Comparison of ENCODE assay signal across 24 cellular contexts in the genomic region with DNA sequence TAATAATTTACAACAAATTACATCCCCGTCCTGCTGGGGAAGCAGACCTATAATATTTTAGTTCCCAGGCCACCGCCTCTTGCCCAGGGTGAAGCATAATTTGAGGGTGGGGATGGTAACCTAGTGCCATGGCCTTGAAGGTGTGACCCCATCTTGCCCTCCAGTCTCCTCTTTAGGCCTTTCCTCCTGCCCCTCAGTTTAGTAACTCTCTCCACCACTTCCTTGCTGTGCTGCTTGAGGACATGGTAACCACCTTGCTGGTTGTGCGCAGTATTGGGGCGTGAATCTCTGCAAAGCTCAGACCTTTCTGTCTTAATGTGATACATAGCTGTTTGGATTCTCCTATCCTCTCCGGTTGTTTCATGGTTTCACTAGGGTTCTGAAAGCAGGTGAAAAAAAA. TPM values are rescaled to one million over a fixed set of nuclear protein-coding genes. Genes with fewer than 3 reads are reported as not detected.
A peak's percentile ranks its signal among the peaks of the same experiment; 100 is the strongest.
DNase-seq lines count a peak whose midpoint lies in the region; ATAC-seq and TF ChIP-seq lines count a peak whose summit lies in the region.
"Had no signal": no experiment of that assay in that cellular context is flagged by ENCODE, and none has a peak within 500 bp of the region (broad histone marks: within the 10 kb centered on the region; RNA-seq: fewer than 3 reads in every experiment).

No MANE protein-coding gene starts in this region.

- H3K36me3 ChIP-seq in SK-N-MC (ENCODE audit: insufficient read depth, low read length) (no peaks in the 10 kb centered on the region), trophoblast cell (ENCODE audit: control insufficient read depth in 1 of 2, insufficient read depth in 2 of 2, low read length in 2 of 2) (no peaks in the 10 kb centered on the region), thyroid gland (no peaks in the 10 kb centered on the region)
- H3K36me3 ChIP-seq: adrenal gland, right lobe of liver, upper lobe of left lung had no signal

- H3K36me3 Mint-ChIP-seq in HFFc6 (ENCODE audit: low read depth) (peaks cover 8% of the 10 kb centered on the region; the same call in 1 of the 2 replicates), T-cell (peaks cover 25% of the 10 kb centered on the region)

- no peak overlapping the region for H4K12ac ChIP-seq in trophoblast cell (ENCODE audit: low read depth, low read length)

- CTCF ChIA-PET in T-cell (lab: Charles Lee) = no interaction called here

- H3K27me3 Mint-ChIP-seq in HFFc6 (ENCODE audit: insufficient read depth) = no peaks in the 10 kb centered on the region
- H3K27me3 Mint-ChIP-seq in T-cell = no peaks in the 10 kb centered on the region
- H3K27me3 Mint-ChIP-seq: brain had no signal

- no peak for TF ChIP-seq CTCF in HFFc6 (IDR thresholded peaks at IDR 0.05)
- TF ChIP-seq CTCF in epithelial cell of esophagus (IDR thresholded peaks at IDR 0.05; ENCODE audit: insufficient read depth, low read depth, low read length, missing control alignments) = no peak
- TF ChIP-seq CTCF in thyroid gland (IDR thresholded peaks at IDR 0.05) = no peak

- H3K27ac ChIP-seq in SK-N-MC (0 out of 2 replicates have a peak overlapping the region, but pooled peaks have one; percentile 23), trophoblast cell (ENCODE audit: low read depth, low read length) (no peak overlapping the region), thyroid gland (no peak overlapping the region), right cardiac atrium (ENCODE audit: low read length) (no peak overlapping the region)
- H3K27ac ChIP-seq: adrenal gland, hepatocyte, right lobe of liver, upper lobe of left lung had no signal

- no peak overlapping the region for H2BK120ac ChIP-seq in trophoblast cell (ENCODE audit: insufficient read depth, low read length, poor library complexity)

- H2AK5ac ChIP-seq in trophoblast cell (ENCODE audit: low read length) = peak overlapping the region; percentile 35

- H3K27me3 ChIP-seq in trophoblast cell (ENCODE audit: insufficient read depth, low read length) (no peaks in the 10 kb centered on the region), thyroid gland (no peaks in the 10 kb centered on the region), right cardiac atrium (ENCODE audit: control insufficient read depth, insufficient read depth) (no peaks in the 10 kb centered on the region)
- H3K27me3 ChIP-seq: adrenal gland, hepatocyte, right lobe of liver, upper lobe of left lung had no signal

- peak overlapping the region; percentile 54 for H3K23ac ChIP-seq in trophoblast cell (ENCODE audit: low read length)

- H3K4ac ChIP-seq in trophoblast cell (ENCODE audit: low read depth, low read length) = peak overlapping the region; percentile 84

- no CpG with 5 or more reads among the region's 5 CpGs for WGBS in trophoblast cell (ENCODE audit: extremely low coverage, insufficient coverage, insufficient read length)
- 96 to 97% methylated on average over 5 of the region's 5 CpGs for WGBS in thyroid gland, 2 donors
- WGBS in right cardiac atrium = 97% methylated on average over 5 of the region's 5 CpGs

- H3K4me2 ChIP-seq in trophoblast cell (ENCODE audit: low read length) = no peak overlapping the region

- intact Hi-C loops in thyroid gland (cut with DNase I) = no loop called here
- intact Hi-C loops in right cardiac atrium (cut with DNase I) = no loop called here

- TF ChIP-seq POLR2A in thyroid gland (IDR thresholded peaks at IDR 0.05) = no peak

- H2BK5ac ChIP-seq in trophoblast cell (ENCODE audit: low read depth, low read length, poor library complexity) = no peak overlapping the region

- peak overlapping the region; percentile 86; the same call in 1 of the 2 replicates for H3K27ac Mint-ChIP-seq in HFFc6
- no peak overlapping the region for H3K27ac Mint-ChIP-seq in T-cell

- peak overlapping the region; percentile 67 for H3K18ac ChIP-seq in trophoblast cell (ENCODE audit: low read length)

- H3K4me3 ChIP-seq in SK-N-MC (peak overlapping the region; percentile 57; the same call in 1 of the 2 replicates), epithelial cell of esophagus (ENCODE audit: low read length) (peak overlapping the region; percentile 32), trophoblast cell (ENCODE audit: low read depth, low read length) (no peak overlapping the region), thyroid gland (replicated peaks in 1 of 3) (no peak overlapping the region), right cardiac atrium (ENCODE audit: low read length) (no peak overlapping the region)
- H3K4me3 ChIP-seq: adrenal gland, GM12878, hepatocyte, right lobe of liver, upper lobe of left lung had no signal

- POLR2A ChIA-PET in T-cell (lab: Charles Lee) = interaction anchor here in 1 of 2 donors (0.5 kb wide), 1 partner anchor 45 kb away, joined by 4 read pairs; no protein-coding TSS in a partner anchor

- H3K9ac ChIP-seq in SK-N-MC (ENCODE audit: insufficient read length) = no peak overlapping the region
- peak overlapping the region; percentile 41 for H3K9ac ChIP-seq in trophoblast cell (ENCODE audit: low read length)

- H3K79me1 ChIP-seq in trophoblast cell (ENCODE audit: low read length) = peaks cover 6% of the 10 kb centered on the region

- DNase-seq in HFFc6 (no peak), SK-N-MC (ENCODE audit: low read depth, low spot score) (no peak), epithelial cell of esophagus (ENCODE audit: low read depth) (no peak), trophoblast cell (no peak), thyroid gland (no peak), T-cell (no peak), NCI-H748 (lab: John Stamatoyannopoulos, UW; ENCODE audit: unreplicated experiment) (no peak), right cardiac atrium (no peak)
- DNase-seq: activated CD4-positive, alpha-beta T cell treated with anti-CD3 and anti-CD28 coated beads, Interleukin-2, amount 50 U/mL, for 4 hours; activated T-cell treated with anti-CD3 and anti-CD28 coated beads, Interleukin-2, amount 50 U/mL, for 72 hours; cerebellar nuclear complex; left cardiac atrium; NCI-H1436 treated with DMSO at 0.1 percent for 48 hours; NCI-H2081 treated with DMSO at 0.1 percent for 48 hours; NCI-H2227 treated with DMSO at 0.1 percent for 48 hours; NCI-H526 treated with DMSO at 0.1 percent for 48 hours; posterior cingulate gyrus; right lobe of liver; stimulated activated CD8-positive, alpha-beta memory T cell treated with anti-CD3 and anti-CD28 coated beads, Interleukin-4, amount 100 ng/mL, for 48 hours; upper lobe of left lung had no signal

- H4K91ac ChIP-seq in trophoblast cell (ENCODE audit: low read depth, low read length) = peak overlapping the region; percentile 76

- H3K4me3 Mint-ChIP-seq in HFFc6 (peak overlapping the region; percentile 84), T-cell (no peak overlapping the region)
- H3K4me3 Mint-ChIP-seq: brain had no signal

- H3K4me1 Mint-ChIP-seq in HFFc6 (ENCODE audit: low read depth) = peaks cover 86% of the 10 kb centered on the region
- peaks cover 70 to 78% (median 78%) of the 10 kb centered on the region in 3 donors for H3K4me1 Mint-ChIP-seq in T-cell

- no peak for ATAC-seq in T-cell (replicated peaks in 1 of 4)
- no peak for ATAC-seq in right cardiac atrium
- ATAC-seq: activated T-cell treated with anti-CD3 and anti-CD28 coated beads, Interleukin-2, amount 50 U/mL, for 72 hours; GM12878; left cardiac atrium; right lobe of liver had no signal

- no peak overlapping the region for H3K14ac ChIP-seq in trophoblast cell (ENCODE audit: low read length)

- H2BK12ac ChIP-seq in trophoblast cell (ENCODE audit: low read length) = peak overlapping the region; percentile 54

- H3K79me2 ChIP-seq in trophoblast cell (ENCODE audit: control insufficient read depth, insufficient read depth, low read length, poor library complexity) = peaks cover 11% of the 10 kb centered on the region

- H4K8ac ChIP-seq in trophoblast cell (ENCODE audit: low read depth, low read length) = peak overlapping the region; percentile 29

- no peak overlapping the region for H2AFZ ChIP-seq in trophoblast cell (ENCODE audit: insufficient read depth, low read length, poor library complexity)
- H2AFZ ChIP-seq: hepatocyte had no signal

- no peaks in the 10 kb centered on the region for H3K9me3 Mint-ChIP-seq in HFFc6
- no peaks in the 10 kb centered on the region for H3K9me3 Mint-ChIP-seq in T-cell

- H3K4me1 ChIP-seq in trophoblast cell (ENCODE audit: control insufficient read depth in 1 of 2, insufficient read depth in 2 of 2, low read length in 2 of 2) (peaks cover 8 to 17% of the 10 kb centered on the region in 2 experiments), thyroid gland (peaks cover 28 to 30% of the 10 kb centered on the region in 2 donors), right cardiac atrium (ENCODE audit: control insufficient read depth, insufficient read depth, low read length) (peaks cover 20% of the 10 kb centered on the region)
- H3K4me1 ChIP-seq: right lobe of liver had no signal

- H3K9me3 ChIP-seq in SK-N-MC (ENCODE audit: low read depth, low read length) = no peaks in the 10 kb centered on the region
- H3K9me3 ChIP-seq in trophoblast cell (ENCODE audit: insufficient read depth, low read depth, low read length) = no peaks in the 10 kb centered on the region
- no peaks in the 10 kb centered on the region for H3K9me3 ChIP-seq in thyroid gland
- no peaks in the 10 kb centered on the region for H3K9me3 ChIP-seq in right cardiac atrium (ENCODE audit: control insufficient read depth, low read length)
- H3K9me3 ChIP-seq: adrenal gland, right lobe of liver, upper lobe of left lung had no signal

RNA-seq across cellular contexts. Expression of a gene that starts 16.6 kb away (rescaled TPM):
- total RNA-seq in HFFc6 (2021; fragmentation: NEBNext Ultra II Directional; extraction: Animal tissue kit (Norgen Biotek cat#: 25700)) = 10 to 100 TPM; 37.2 to 46.6 (median 40.9) TPM
- polyA plus RNA-seq in trophoblast cell (2013) = 31.3 and 32.6 TPM in 2 replicates
- total RNA-seq in thyroid gland (10 to 100 TPM; 44.6 to 73.1 (median 47.2) TPM), T-cell (10 to 100 TPM; 20.5 to 25.9 (median 23.7) TPM), right cardiac atrium (10 to 100 TPM; 33.0 to 41.9 (median 38.7) TPM)
- polyA plus RNA-seq in right cardiac atrium = 24.1 TPM

Comparison
In these comparisons a context has a peak if more than half of its experiments do, and no peak if none do; other contexts are left out.
1. H3K4me3 ChIP-seq: peak in SK-N-MC (single experiment) and epithelial cell of esophagus (single experiment); none in trophoblast cell (single experiment), thyroid gland (0 of 3) and right cardiac atrium (single experiment).